Comparison of ENCODE assay signal across 1 cellular context in genomic region chr13:105774739-105775460, GRCh38.
TF ChIP-seq lines count a peak whose summit lies in the region.

No MANE protein-coding gene starts in this region.

TF ChIP-seq in GM23338, 12 proteins besides CTCF, POLR2A, EP300 and RAD21 (continued from another document):
- TF ChIP-seq REST (IDR thresholded peaks at IDR 0.05; ENCODE audit: unreplicated experiment) = no peak
- no peak for TF ChIP-seq ZNF462 (CRISPR knock-in tag; IDR thresholded peaks at IDR 0.05)
- no peak for TF ChIP-seq ETS1 (IDR thresholded peaks at IDR 0.05)
- TF ChIP-seq ZNF331 (CRISPR knock-in tag; IDR thresholded peaks at IDR 0.05; ENCODE audit: low read depth) = no peak
- no peak for TF ChIP-seq CREB1 (CRISPR knock-in tag; IDR thresholded peaks at IDR 0.05; ENCODE audit: low read depth)
